27 cellular contexts compared by ENCODE assay signal in genomic region chr3:169556909-169557308, GRCh38.
"Had no signal": no experiment of that assay in that cellular context is flagged by ENCODE, and none has a peak within 500 bp of the region (broad histone marks: within the 10 kb centered on the region; RNA-seq: fewer than 3 reads in every experiment).

No MANE protein-coding gene starts in this region.

- H3K27ac Mint-ChIP-seq: immature natural killer cell; mesothelial cell of epicardium; naive B cell; natural killer cell treated with Interleukin-12 subunit alpha and Interleukin-12 subunit beta and Interleukin-15 and Interleukin-18, amount 100 ng/mL, for 72 hours; progenitor cell of endocrine pancreas; stimulated activated memory B cell treated with anti-CD40 and anti-IgM and Interleukin-4, amounts not matched to agents 10 μg/mL and 1 μg/mL and 100 μg/mL, for 72 hours had no signal

- H3K27me3 Mint-ChIP-seq: naive B cell; progenitor cell of endocrine pancreas; stimulated activated naive CD8-positive, alpha-beta T cell treated with anti-CD3 and anti-CD28 coated beads, Interleukin-15, amount 100 ng/mL, for 72 hours had no signal

- H3K36me3 ChIP-seq: left ventricle myocardium inferior, ovary, right atrium auricular region, right lobe of liver, thyroid gland, transverse colon, upper lobe of left lung, vagina had no signal

- H3K9me3 ChIP-seq: left ventricle myocardium inferior, ovary, right atrium auricular region, right lobe of liver, thyroid gland, transverse colon, upper lobe of left lung, vagina had no signal

- H3K27me3 ChIP-seq: ovary, right atrium auricular region, right lobe of liver, thyroid gland, transverse colon, upper lobe of left lung, vagina had no signal

- ATAC-seq: left colon; right lobe of liver; stimulated activated memory B cell treated with anti-CD40 and anti-IgM and Interleukin-4, amounts not matched to agents 10 μg/mL and 1 μg/mL and 100 μg/mL, for 72 hours; stimulated activated naive CD8-positive, alpha-beta T cell treated with anti-CD3 and anti-CD28 coated beads, Interleukin-15, amount 100 ng/mL, for 72 hours had no signal

- H3K27ac ChIP-seq: left ventricle myocardium inferior, ovary, right atrium auricular region, right lobe of liver, transverse colon, upper lobe of left lung, vagina had no signal

- H3K4me3 Mint-ChIP-seq: immature natural killer cell; mesothelial cell of epicardium; naive B cell; natural killer cell treated with Interleukin-12 subunit alpha and Interleukin-12 subunit beta and Interleukin-15 and Interleukin-18, amount 100 ng/mL, for 72 hours; stimulated activated memory B cell treated with anti-CD40 and anti-IgM and Interleukin-4, amounts not matched to agents 10 μg/mL and 1 μg/mL and 100 μg/mL, for 72 hours; stimulated activated naive CD8-positive, alpha-beta T cell treated with anti-CD3 and anti-CD28 coated beads, Interleukin-15, amount 100 ng/mL, for 72 hours had no signal

- H3K4me1 ChIP-seq: right atrium auricular region, right lobe of liver, transverse colon, vagina had no signal

- DNase-seq: hippocampal formation; immature natural killer cell; kidney; left colon; left ventricle myocardium inferior; mesendoderm; naive B cell; ovary; right lobe of liver; stimulated activated CD4-positive, alpha-beta T cell treated with anti-CD3 and anti-CD28 coated beads, Interleukin-1b, Interleukin-23, amount 100 ng/mL, for 48 hours; stimulated activated CD4-positive, alpha-beta T cell treated with anti-CD3 and anti-CD28 coated beads, Interleukin-2, amount 100 ng/mL, for 48 hours; stimulated activated CD4-positive, alpha-beta T cell treated with anti-CD3 and anti-CD28 coated beads, Interleukin-4, amount 100 ng/mL, for 4 hours; stimulated activated CD8-positive, alpha-beta memory T cell treated with anti-CD3 and anti-CD28 coated beads, Interleukin-4, amount 100 ng/mL, for 48 hours; stimulated activated naive CD4-positive, alpha-beta T cell treated with Interleukin-2 at 50 U/mL for 16 hours; stimulated activated naive CD8-positive, alpha-beta T cell treated with anti-CD3 and anti-CD28 coated beads, Interleukin-15, amount 100 ng/mL, for 72 hours; substantia nigra; thyroid gland; transverse colon; upper lobe of left lung had no signal

- H3K36me3 Mint-ChIP-seq: immature natural killer cell; mesothelial cell of epicardium; naive B cell; natural killer cell treated with Interleukin-12 subunit alpha and Interleukin-12 subunit beta and Interleukin-15 and Interleukin-18, amount 100 ng/mL, for 72 hours; stimulated activated memory B cell treated with anti-CD40 and anti-IgM and Interleukin-4, amounts not matched to agents 10 μg/mL and 1 μg/mL and 100 μg/mL, for 72 hours had no signal

- H3K9me3 Mint-ChIP-seq: immature natural killer cell; naive B cell; natural killer cell treated with Interleukin-12 subunit alpha and Interleukin-12 subunit beta and Interleukin-15 and Interleukin-18, amount 100 ng/mL, for 72 hours; stimulated activated memory B cell treated with anti-CD40 and anti-IgM and Interleukin-4, amounts not matched to agents 10 μg/mL and 1 μg/mL and 100 μg/mL, for 72 hours; stimulated activated naive CD8-positive, alpha-beta T cell treated with anti-CD3 and anti-CD28 coated beads, Interleukin-15, amount 100 ng/mL, for 72 hours had no signal

- H3K4me3 ChIP-seq: left ventricle myocardium inferior, lung, ovary, right atrium auricular region, right lobe of liver, smooth muscle cell, thyroid gland, transverse colon, upper lobe of left lung, vagina had no signal

- H3K4me1 Mint-ChIP-seq: immature natural killer cell; mesothelial cell of epicardium; naive B cell; stimulated activated memory B cell treated with anti-CD40 and anti-IgM and Interleukin-4, amounts not matched to agents 10 μg/mL and 1 μg/mL and 100 μg/mL, for 72 hours; stimulated activated naive CD8-positive, alpha-beta T cell treated with anti-CD3 and anti-CD28 coated beads, Interleukin-15, amount 100 ng/mL, for 72 hours had no signal
